ENCODE assay signal across 9 cellular contexts in genomic region chr10:59362184-59362966, GRCh38. TPM values are rescaled to one million over a fixed set of nuclear protein-coding genes. Genes with fewer than 3 reads are reported as not detected.
A peak's percentile ranks its signal among the peaks of the same experiment; 100 is the strongest.
DNase-seq lines count a peak whose midpoint lies in the region; ATAC-seq and TF ChIP-seq lines count a peak whose summit lies in the region.
"Had no signal": no experiment of that assay in that cellular context is flagged by ENCODE, and none has a peak within 500 bp of the region (broad histone marks: within the 10 kb centered on the region; RNA-seq: fewer than 3 reads in every experiment).

Gene FAM13C (minus strand): TSS chr10:59362549. CDS start chr10:59362460, 89 bp downstream.

- no peaks in the 10 kb centered on the region for H3K36me3 Mint-ChIP-seq in activated CD4-positive, alpha-beta T cell treated with anti-CD3 and anti-CD28 coated beads for 36 hours (ENCODE audit: low read depth)
- H3K36me3 Mint-ChIP-seq in endothelial cell (ENCODE audit: low read depth, unreplicated experiment) (no peaks in the 10 kb centered on the region), memory B cell (no peaks in the 10 kb centered on the region)
- H3K36me3 Mint-ChIP-seq: activated naive CD4-positive, alpha-beta T cell treated with anti-CD3 and anti-CD28 coated beads, Interleukin-2, amount 50 U/mL, for 72 hours had no signal

- TF ChIP-seq CTCF in IMR-90 (conservative IDR thresholded peaks at IDR 0.05; ENCODE audit: low read depth, low read length) (no peak), endothelial cell (IDR thresholded peaks at IDR 0.05; ENCODE audit: unreplicated experiment) (no peak), thoracic aorta (IDR thresholded peaks at IDR 0.05) (no peak)

- in situ Hi-C loops in IMR-90 (cut with MboI; ENCODE audit: low sequenced_read_pairs): no loop called here

- peak within 1 kb of the TSS; percentile 88 for H3K14ac ChIP-seq in IMR-90 (replicated peaks; ENCODE audit: low read depth, low read length)

- dilution Hi-C loops in IMR-90 (cut with HindIII; ENCODE audit: low sequenced_read_pairs, unreplicated experiment): no loop called here

- peak within 1 kb of the TSS; percentile 16; the same call in 1 of the 3 replicates for H2BK15ac ChIP-seq in IMR-90 (ENCODE audit: low read depth, low read length)

- peak within 1 kb of the TSS; percentile 79 for H3K4ac ChIP-seq in IMR-90 (ENCODE audit: low read depth, low read length)

- peak within 1 kb of the TSS; percentile 78; the same call in 1 of the 2 replicates for H2BK20ac ChIP-seq in IMR-90 (ENCODE audit: low read depth, low read length)

- intact Hi-C loops in activated CD4-positive, alpha-beta T cell treated with anti-CD3 and anti-CD28 coated beads for 36 hours (cut with DNase I, micrococcal nuclease): no loop called here
- intact Hi-C loops in IMR-90 (cut with micrococcal nuclease): no loop called here

- H3K4me3 ChIP-seq in IMR-90 (ENCODE audit: insufficient read depth, low read depth, low read length): peak within 1 kb of the TSS; percentile 84
- H3K4me3 ChIP-seq in thoracic aorta: peak within 1 kb of the TSS; percentile 94

- peak within 1 kb of the TSS; percentile 34; the same call in 1 of the 2 replicates for H4K91ac ChIP-seq in IMR-90 (ENCODE audit: insufficient read depth, low read depth, low read length)

- H2AK9ac ChIP-seq in IMR-90 (replicated peaks; ENCODE audit: low read depth, low read length, poor library complexity): peak within 1 kb of the TSS; percentile 67

- peak within 1 kb of the TSS; percentile 50 for H3K4me3 Mint-ChIP-seq in activated CD4-positive, alpha-beta T cell treated with anti-CD3 and anti-CD28 coated beads for 36 hours
- H3K4me3 Mint-ChIP-seq in endothelial cell (ENCODE audit: unreplicated experiment) (peak within 1 kb of the TSS; percentile 93), memory B cell (peak within 1 kb of the TSS; percentile 41)

- no peak for TF ChIP-seq RAD21 in IMR-90 (IDR thresholded peaks at IDR 0.05; ENCODE audit: low read length)

- peaks cover 27% of the 10 kb centered on the region for H3K27me3 Mint-ChIP-seq in activated CD4-positive, alpha-beta T cell treated with anti-CD3 and anti-CD28 coated beads for 36 hours
- H3K27me3 Mint-ChIP-seq in endothelial cell (ENCODE audit: unreplicated experiment) (no peaks in the 10 kb centered on the region), memory B cell (peaks cover 1% of the 10 kb centered on the region)

- POLR2A ChIA-PET in activated CD4-positive, alpha-beta T cell treated with anti-CD3 and anti-CD28 coated beads for 36 hours (lab: Charles Lee): interaction anchor here (0.7 kb wide), 1 partner anchor 25 kb away, joined by 3 read pairs; no protein-coding TSS in a partner anchor
- POLR2A ChIA-PET in IMR-90 (lab: Charles Lee; ENCODE audit: unreplicated experiment): no interaction called here

- H3K4me1 Mint-ChIP-seq in activated CD4-positive, alpha-beta T cell treated with anti-CD3 and anti-CD28 coated beads for 36 hours: peaks cover 12% of the 10 kb centered on the region
- peaks cover 48% of the 10 kb centered on the region for H3K4me1 Mint-ChIP-seq in endothelial cell (ENCODE audit: unreplicated experiment)
- H3K4me1 Mint-ChIP-seq in memory B cell: peaks cover 7% of the 10 kb centered on the region

- H3K27me3 ChIP-seq in IMR-90 (ENCODE audit: control insufficient read depth, insufficient read depth, low read length): no peaks in the 10 kb centered on the region
- no peaks in the 10 kb centered on the region for H3K27me3 ChIP-seq in thoracic aorta (replicated peaks; ENCODE audit: insufficient read depth)

- 0 out of 4 replicates have a peak, but pooled peaks cover 0 to 5% of the 10 kb centered on the region in 2 experiments for H3K79me1 ChIP-seq in IMR-90 (ENCODE audit: low read depth in 1 of 2, low read length in 2 of 2)

- no peak within 1 kb of the TSS for H2AK5ac ChIP-seq in IMR-90 (ENCODE audit: low read depth, low read length)

- peak within 1 kb of the TSS; percentile 78 for H2BK5ac ChIP-seq in IMR-90 (ENCODE audit: low read depth, low read length, poor library complexity, severe bottlenecking)

- peak within 1 kb of the TSS; percentile 92 for H4K5ac ChIP-seq in IMR-90 (ENCODE audit: low read depth, low read length)

- peak within 1 kb of the TSS; percentile 7 to 80; a peak in 3 of 4 replicates for H4K8ac ChIP-seq in IMR-90 (ENCODE audit: low read depth in 2 of 2, low read length in 2 of 2)

- peak within 1 kb of the TSS; percentile 95 for H3K18ac ChIP-seq in IMR-90 (ENCODE audit: low read depth, low read length)

- peak; percentile 47 for DNase-seq in activated CD4-positive, alpha-beta T cell treated with anti-CD3 and anti-CD28 coated beads for 36 hours
- no peak for DNase-seq in activated CD4-positive, alpha-beta T cell treated with anti-CD3 and anti-CD28 coated beads for 1 hour
- DNase-seq in IMR-90 (peak; percentile 63), SW480 (ENCODE audit: low spot score) (peak; percentile 77), endothelial cell (ENCODE audit: low spot score) (peak; percentile 72), memory B cell (ENCODE audit: low spot score in 2 of 2) (no peak), thoracic aorta (ENCODE audit: low spot score) (no peak), RKO (ENCODE audit: low spot score) (no peak)

- peak within 1 kb of the TSS; percentile 14; the same call in 1 of the 2 replicates for H3K56ac ChIP-seq in IMR-90 (ENCODE audit: extremely low read depth, insufficient read depth, low read length)

- no peaks in the 10 kb centered on the region for H3K9me1 ChIP-seq in IMR-90 (ENCODE audit: insufficient read depth, low read length)

- H2AFZ ChIP-seq in IMR-90 (replicated peaks; ENCODE audit: low read length, poor library complexity): peak within 1 kb of the TSS; percentile 93

- no peaks in the 10 kb centered on the region for H4K20me1 ChIP-seq in IMR-90 (ENCODE audit: insufficient read depth, low read length)

- no peaks in the 10 kb centered on the region for H3K36me3 ChIP-seq in IMR-90 (ENCODE audit: control insufficient read depth, insufficient read depth, low read length)
- no peaks in the 10 kb centered on the region for H3K36me3 ChIP-seq in thoracic aorta

- H3K4me2 ChIP-seq in IMR-90 (ENCODE audit: low read depth, low read length): peak within 1 kb of the TSS; percentile 98

- H2BK120ac ChIP-seq in IMR-90 (ENCODE audit: low read depth, low read length): peak within 1 kb of the TSS; percentile 90

- H3K9ac ChIP-seq in IMR-90 (ENCODE audit: low read depth, low read length): peak within 1 kb of the TSS; percentile 71

- no peak for TF ChIP-seq POLR2A in IMR-90 (IDR thresholded peaks at IDR 0.05; ENCODE audit: low read depth, low read length)

- H3K9me3 ChIP-seq in IMR-90 (ENCODE audit: control insufficient read depth, insufficient read depth, low read length): no peaks in the 10 kb centered on the region
- no peaks in the 10 kb centered on the region for H3K9me3 ChIP-seq in thoracic aorta

- H3K23ac ChIP-seq in IMR-90 (ENCODE audit: low read depth, low read length): peak within 1 kb of the TSS; percentile 85

- H3K27ac ChIP-seq in IMR-90 (ENCODE audit: insufficient read depth, low read length): peak within 1 kb of the TSS; percentile 73
- H3K27ac ChIP-seq in thoracic aorta: peak within 1 kb of the TSS; percentile 66 to 67

- H3K9me3 Mint-ChIP-seq in activated CD4-positive, alpha-beta T cell treated with anti-CD3 and anti-CD28 coated beads for 36 hours (ENCODE audit: low read depth): no peaks in the 10 kb centered on the region
- no peaks in the 10 kb centered on the region for H3K9me3 Mint-ChIP-seq in endothelial cell (ENCODE audit: unreplicated experiment)
- H3K9me3 Mint-ChIP-seq in memory B cell: no peaks in the 10 kb centered on the region
- H3K9me3 Mint-ChIP-seq: activated naive CD4-positive, alpha-beta T cell treated with anti-CD3 and anti-CD28 coated beads, Interleukin-2, amount 50 U/mL, for 72 hours had no signal

- WGBS in IMR-90 (ENCODE audit: extremely low coverage in 2 of 2, insufficient read length in 1 of 2), 2 experiments: 2% methylated on average over 13 of the region's 42 CpGs; no CpG with 5 or more reads in 1 of the 2 experiments

- CTCF ChIA-PET in activated CD4-positive, alpha-beta T cell treated with anti-CD3 and anti-CD28 coated beads for 36 hours (lab: Charles Lee): no interaction called here
- CTCF ChIA-PET in IMR-90 (lab: Yijun Ruan, JAX): interaction anchor here (0.6 kb wide), 1 partner anchor 632 kb away, joined by 3 read pairs; no protein-coding TSS in a partner anchor

- no TSS peak for BruUV-seq in IMR-90 (replicated peaks; lab: Mats Ljungman, UMichigan)

- ATAC-seq in activated CD4-positive, alpha-beta T cell treated with anti-CD3 and anti-CD28 coated beads for 36 hours: peak; percentile 68
- peak; percentile 89 for ATAC-seq in IMR-90 (ENCODE audit: low read depth)
- ATAC-seq in memory B cell (ENCODE audit: low read depth): peak; percentile 50
- ATAC-seq in thoracic aorta (ENCODE audit: insufficient number of reproducible peaks, low FRiP score, low read depth): peak; percentile 19

- no peak within 1 kb of the TSS for H3K27ac Mint-ChIP-seq in activated CD4-positive, alpha-beta T cell treated with anti-CD3 and anti-CD28 coated beads for 36 hours
- H3K27ac Mint-ChIP-seq in endothelial cell (ENCODE audit: unreplicated experiment): peak within 1 kb of the TSS; percentile 87
- no peak within 1 kb of the TSS for H3K27ac Mint-ChIP-seq in memory B cell
- H3K27ac Mint-ChIP-seq: activated naive CD4-positive, alpha-beta T cell treated with anti-CD3 and anti-CD28 coated beads, Interleukin-2, amount 50 U/mL, for 72 hours had no signal

- peaks cover 8% of the 10 kb centered on the region for H3K4me1 ChIP-seq in IMR-90 (ENCODE audit: control insufficient read depth, insufficient read depth, low read length)
- peaks cover 9 to 33% of the 10 kb centered on the region in 2 donors for H3K4me1 ChIP-seq in thoracic aorta (ENCODE audit: control insufficient read depth in 1 of 2, low read depth in 2 of 2)

TF ChIP-seq in IMR-90, 13 proteins besides CTCF, POLR2A, EP300 and RAD21:
- TF ChIP-seq MXI1 (IDR thresholded peaks at IDR 0.05; ENCODE audit: borderline replicate concordance, low read depth, low read length) (no peak), BHLHE40 (IDR thresholded peaks at IDR 0.05; ENCODE audit: low read depth, low read length) (peak; percentile 68; the same call in 1 of the 2 replicates)

RNA-seq across cellular contexts. Expression of gene FAM13C, which starts in this region (rescaled TPM):
- under 1 TPM in 1 of 2 experiments, not detected in 1; 0.35 TPM for total RNA-seq in activated CD4-positive, alpha-beta T cell treated with anti-CD3 and anti-CD28 coated beads for 36 hours
- total RNA-seq in IMR-90 (2012; rRNA removed) (2.9 and 3.3 TPM in 2 replicates), endothelial cell (ENCODE audit: unreplicated experiment) (57.9 TPM), thoracic aorta (10 to 100 TPM; 20.4 to 30.9 TPM)
- 1.1 and 1.6 TPM in 2 replicates for polyA plus RNA-seq in IMR-90 (2012; rRNA removed)
- polyA plus RNA-seq in IMR-90 (2012; cell fraction: cytosol; rRNA removed): 1.1 and 1.4 TPM in 2 replicates
- polyA plus RNA-seq in IMR-90 (2012; cell fraction: nucleus; rRNA removed; ENCODE audit: low replicate concordance): 1.0 and 4.2 TPM in 2 replicates

Comparison
In these comparisons a context has a peak if more than half of its experiments do, and no peak if none do; other contexts are left out.
1. Peak in DNase-seq and ATAC-seq in activated CD4-positive, alpha-beta T cell treated with anti-CD3 and anti-CD28 coated beads for 36 hours; RNA of the gene not detected or under 1 TPM.
2. ATAC-seq: peak in every context shown above with its lines; median percentile 89 in IMR-90; 68 in activated CD4-positive, alpha-beta T cell treated with anti-CD3 and anti-CD28 coated beads for 36 hours; 50 in memory B cell; 19 in thoracic aorta.
3. DNase-seq: peak in IMR-90 (single experiment), SW480 (single experiment) and endothelial cell (single experiment); none in activated CD4-positive, alpha-beta T cell treated with anti-CD3 and anti-CD28 coated beads for 1 hour (single experiment), memory B cell (0 of 2), thoracic aorta (single experiment) and RKO (single experiment).
4. H3K4me3 Mint-ChIP-seq: peak in every context shown above with its lines; median percentile 93 in endothelial cell; 50 in activated CD4-positive, alpha-beta T cell treated with anti-CD3 and anti-CD28 coated beads for 36 hours; 41 in memory B cell.